9 cellular contexts compared by ENCODE assay signal in the genomic region with DNA sequence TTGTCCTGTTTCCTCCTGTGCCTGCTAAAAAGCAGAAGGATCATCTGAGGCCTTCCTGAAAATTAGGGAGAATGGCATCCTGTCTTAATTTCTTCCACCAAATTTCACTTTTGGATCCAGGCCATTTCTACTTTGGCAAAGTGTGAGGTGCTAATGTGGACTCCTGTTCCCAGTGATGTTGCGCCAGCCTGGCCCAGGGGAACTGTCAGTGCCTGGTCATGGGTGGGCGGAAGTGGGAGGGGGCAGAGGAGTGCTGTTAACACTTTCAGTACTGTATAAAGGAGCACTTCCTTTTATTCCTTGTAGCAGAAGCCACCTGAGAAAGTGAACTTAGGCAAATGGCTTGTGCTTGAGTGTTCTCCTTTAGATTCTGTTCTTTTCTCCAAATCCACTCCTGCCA. TPM values are rescaled to one million over a fixed set of nuclear protein-coding genes. Genes with fewer than 3 reads are reported as not detected.
DNase-seq lines count a peak whose midpoint lies in the region; ATAC-seq and TF ChIP-seq lines count a peak whose summit lies in the region.
"Had no signal": no experiment of that assay in that cellular context is flagged by ENCODE, and none has a peak within 500 bp of the region (broad histone marks: within the 10 kb centered on the region; RNA-seq: fewer than 3 reads in every experiment).

No MANE protein-coding gene starts in this region.

- no peak for TF ChIP-seq POLR2A in esophagus squamous epithelium (IDR thresholded peaks at IDR 0.05)

- H3K9me3 ChIP-seq in lower lobe of right lung (no peaks in the 10 kb centered on the region), esophagus squamous epithelium (no peaks in the 10 kb centered on the region)

- H3K27me3 ChIP-seq in lower lobe of right lung (ENCODE audit: low read depth) (no peaks in the 10 kb centered on the region), esophagus squamous epithelium (no peaks in the 10 kb centered on the region)

- H3K4me1 ChIP-seq in lower lobe of right lung (peaks cover 11% of the 10 kb centered on the region), esophagus squamous epithelium (no peaks in the 10 kb centered on the region)

- TF ChIP-seq CTCF in lower lobe of right lung (IDR thresholded peaks at IDR 0.05) (no peak), esophagus squamous epithelium (IDR thresholded peaks at IDR 0.05) (no peak)

- H3K36me3 ChIP-seq in lower lobe of right lung (no peaks in the 10 kb centered on the region), esophagus squamous epithelium (no peaks in the 10 kb centered on the region)

- peak; percentile 73 for DNase-seq in CD1c-positive myeloid dendritic cell (ENCODE audit: extremely low spot score)
- DNase-seq in SKM-1 treated with dmso at 0.1 percent for 144 hours (lab: John Stamatoyannopoulos, UW; ENCODE audit: unreplicated experiment), result peak; percentile 66
- DNase-seq in lower lobe of right lung, result peak; percentile 81
- DNase-seq in NCI-H524 treated with DMSO at 0.1 percent for 48 hours (lab: John Stamatoyannopoulos, UW), result no peak
- no peak for DNase-seq in esophagus squamous epithelium (lab: John Stamatoyannopoulos, UW)
- no peak for DNase-seq in foreskin melanocyte
- no peak for DNase-seq in NCI-H2029 treated with DMSO at 0.1 percent for 48 hours (lab: John Stamatoyannopoulos, UW)
- DNase-seq: retina had no signal

- no peak overlapping the region for H3K4me3 ChIP-seq in lower lobe of right lung
- H3K4me3 ChIP-seq in esophagus squamous epithelium, result no peak overlapping the region

- peak; percentile 57 for ATAC-seq in HG02642 (IDR thresholded peaks at IDR 0.05; ENCODE audit: poor library complexity, unreplicated experiment)
- peak; percentile 64 to 75 for ATAC-seq in lower lobe of right lung

- intact Hi-C loops in lower lobe of right lung (cut with DNase I), result no loop called here
- intact Hi-C loops in esophagus squamous epithelium (cut with DNase I), result no loop called here

- 41 to 49% methylated on average over 2 of the region's 2 CpGs for WGBS in esophagus squamous epithelium, 2 donors

- H3K27ac ChIP-seq in lower lobe of right lung (no peak overlapping the region), esophagus squamous epithelium (no peak overlapping the region)

RNA-seq across cellular contexts. Expression of gene ELAPOR1, which starts 19.9 kb away (rescaled TPM):
- 24.4 TPM for total RNA-seq in lower lobe of right lung
- total RNA-seq in esophagus squamous epithelium, result 10 to 100 TPM in 1 of 4 donors, under 1 TPM in 3; 0.40 to 14.8 (median 0.53) TPM

RNA-seq across cellular contexts. Expression of gene TMEM167B, which starts 43.3 kb away (rescaled TPM):
- total RNA-seq in lower lobe of right lung (45.9 TPM), esophagus squamous epithelium (10 to 100 TPM; 10.8 to 21.4 (median 16.0) TPM)

RNA-seq across cellular contexts. Expression of gene TAF13, which starts 58.0 kb away (rescaled TPM):
- total RNA-seq in lower lobe of right lung (38.8 TPM), esophagus squamous epithelium (10 to 100 TPM; 35.3 to 71.2 (median 43.4) TPM)

Comparison
In these comparisons a context has a peak if more than half of its experiments do, and no peak if none do; other contexts are left out.
1. DNase-seq: peak in CD1c-positive myeloid dendritic cell (single experiment), SKM-1 treated with dmso at 0.1 percent for 144 hours (single experiment) and lower lobe of right lung (single experiment); none in NCI-H524 treated with DMSO at 0.1 percent for 48 hours (single experiment), esophagus squamous epithelium (single experiment), foreskin melanocyte (single experiment) and NCI-H2029 treated with DMSO at 0.1 percent for 48 hours (single experiment).